Comparison of ENCODE assay signal across 5 cellular contexts in the genomic region with DNA sequence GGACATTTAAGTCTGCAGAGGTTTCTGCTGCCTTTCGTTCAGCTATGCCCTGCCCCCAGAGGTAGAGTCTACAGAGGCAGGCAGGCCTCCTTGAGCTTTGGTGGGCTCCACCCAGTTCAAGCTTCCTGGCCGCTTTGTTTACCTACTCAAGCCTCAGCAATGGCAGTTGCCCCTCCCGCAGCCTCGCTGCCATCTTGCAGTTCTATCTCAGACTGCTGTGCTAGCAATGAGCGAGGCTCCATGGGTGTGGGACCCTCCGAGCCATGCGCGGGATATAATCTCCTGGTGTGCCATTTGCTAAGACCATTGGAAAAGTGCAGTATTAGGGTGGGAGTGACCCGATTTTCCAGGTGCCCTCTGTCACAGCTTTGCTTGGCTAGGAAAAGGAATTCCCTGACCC. TPM values are rescaled to one million over a fixed set of nuclear protein-coding genes. Genes with fewer than 3 reads are reported as not detected.
"Had no signal": no experiment of that assay in that cellular context is flagged by ENCODE, and none has a peak within 500 bp of the region (broad histone marks: within the 10 kb centered on the region; RNA-seq: fewer than 3 reads in every experiment).

No MANE protein-coding gene starts in this region.

RNA-seq across cellular contexts. Expression of a gene that starts 26.8 kb away (rescaled TPM):
- total RNA-seq: HepG2, HT-29, HT1080, IMR-90, K562 had no signal
